In genomic region chr17:49730787-49731441, GRCh38 we compare ENCODE assay signal across 9 cellular contexts. TPM values are rescaled to one million over a fixed set of nuclear protein-coding genes. Genes with fewer than 3 reads are reported as not detected.
DNase-seq lines count a peak whose midpoint lies in the region; ATAC-seq and TF ChIP-seq lines count a peak whose summit lies in the region.
"Had no signal": no experiment of that assay in that cellular context is flagged by ENCODE, and none has a peak within 500 bp of the region (broad histone marks: within the 10 kb centered on the region; RNA-seq: fewer than 3 reads in every experiment).

No MANE protein-coding gene starts in this region.

- no peak for TF ChIP-seq EP300 in esophagus muscularis mucosa (IDR thresholded peaks at IDR 0.05)

- H3K27me3 Mint-ChIP-seq in natural killer cell (ENCODE audit: low read depth in 2 of 2), result no peaks in the 10 kb centered on the region

- no peak for DNase-seq in Right ventricle myocardium inferior (ENCODE audit: missing footprints)
- DNase-seq in cardiac septum (ENCODE audit: low spot score), result no peak
- no peak for DNase-seq in esophagus muscularis mucosa (ENCODE audit: extremely low spot score)
- no peak for DNase-seq in natural killer cell
- DNase-seq in aorta, result no peak
- no peak for DNase-seq in amniotic stem cell (lab: John Stamatoyannopoulos, UW)
- DNase-seq: occipital lobe had no signal

- no peaks in the 10 kb centered on the region for H3K9me3 Mint-ChIP-seq in natural killer cell

- H3K36me3 ChIP-seq in esophagus muscularis mucosa, result peaks cover 0 to 4% (median under 1%) of the 10 kb centered on the region in 4 donors
- no peaks in the 10 kb centered on the region for H3K36me3 ChIP-seq in aorta (ENCODE audit: control insufficient read depth in 1 of 2, insufficient read depth in 2 of 2, low read length in 1 of 2)

- peaks cover 54 to 61% of the 10 kb centered on the region in 2 donors for H3K4me1 Mint-ChIP-seq in natural killer cell

- H3K27me3 ChIP-seq in esophagus muscularis mucosa (no peaks in the 10 kb centered on the region), aorta (ENCODE audit: control insufficient read depth in 1 of 2, insufficient read depth in 2 of 2, low read length in 1 of 2) (no peaks in the 10 kb centered on the region)

- TF ChIP-seq CTCF in esophagus muscularis mucosa (IDR thresholded peaks at IDR 0.05) (no peak), natural killer cell (IDR thresholded peaks at IDR 0.05) (no peak)

- H3K4me1 ChIP-seq in esophagus muscularis mucosa (peaks cover 49 to 71% (median 69%) of the 10 kb centered on the region in 4 donors), aorta (ENCODE audit: control insufficient read depth in 1 of 2, insufficient read depth in 2 of 2, low read length in 2 of 2) (no peaks in the 10 kb centered on the region)

- peak; percentile 29 for ATAC-seq in Right ventricle myocardium inferior
- no peak for ATAC-seq in natural killer cell
- peak; percentile 20 for ATAC-seq in aorta (ENCODE audit: low FRiP score)
- ATAC-seq in HG03108 (IDR thresholded peaks at IDR 0.05; ENCODE audit: unreplicated experiment), result no peak
- ATAC-seq in GM18867 (IDR thresholded peaks at IDR 0.05; ENCODE audit: unreplicated experiment), result no peak

- H3K4me3 ChIP-seq in esophagus muscularis mucosa, result no peak overlapping the region
- H3K4me3 ChIP-seq in aorta (ENCODE audit: low read length in 2 of 2), result no peak overlapping the region

- no peak for TF ChIP-seq POLR2A in esophagus muscularis mucosa (IDR thresholded peaks at IDR 0.05; ENCODE audit: low read depth)

- peak overlapping the region; percentile 80 to 84 (median 82) for H3K27ac ChIP-seq in esophagus muscularis mucosa (replicated peaks in 1 of 4)
- peak overlapping the region; percentile 31 to 88 for H3K27ac ChIP-seq in aorta (ENCODE audit: low read depth in 1 of 2, low read length in 2 of 2)

- no peak overlapping the region for H3K4me3 Mint-ChIP-seq in natural killer cell

- intact Hi-C loops in Right ventricle myocardium inferior (cut with DNase I), result no loop called here
- intact Hi-C loops in cardiac septum (cut with DNase I), result no loop called here
- intact Hi-C loops in esophagus muscularis mucosa (cut with DNase I), result no loop called here
- intact Hi-C loops in natural killer cell (cut with micrococcal nuclease), result no loop called here
- intact Hi-C loops in aorta (cut with DNase I), result no loop called here

- WGBS in esophagus muscularis mucosa, result 35% methylated on average over 5 of the region's 5 CpGs
- 7 to 14% methylated on average over 5 of the region's 5 CpGs for WGBS in aorta, 2 donors

- no peaks in the 10 kb centered on the region for H3K9me3 ChIP-seq in esophagus muscularis mucosa
- H3K9me3 ChIP-seq in aorta (ENCODE audit: control insufficient read depth, low read length), result no peaks in the 10 kb centered on the region

- H3K36me3 Mint-ChIP-seq in natural killer cell, result peaks cover 7% of the 10 kb centered on the region

- peak overlapping the region; percentile 50 to 81 for H3K27ac Mint-ChIP-seq in natural killer cell

RNA-seq across cellular contexts. Expression of gene SLC35B1, which starts 23.1 kb away (rescaled TPM):
- total RNA-seq in Right ventricle myocardium inferior (59.3 TPM), cardiac septum (73.8 TPM), esophagus muscularis mucosa (10 to 100 TPM; 17.0 to 25.3 (median 18.4) TPM), natural killer cell (100 to 1,000 TPM in 1 of 3 donors, 10 to 100 TPM in 2; 74.0 to 121 (median 90.2) TPM), aorta (10 to 100 TPM; 31.5 to 43.7 TPM)
- polyA plus RNA-seq in aorta, result 10 to 100 TPM; 33.2 to 37.5 TPM

RNA-seq across cellular contexts. Expression of gene FAM117A, which starts 33.0 kb away (rescaled TPM):
- total RNA-seq in Right ventricle myocardium inferior, result 10.3 TPM
- total RNA-seq in cardiac septum, result 5.8 TPM
- total RNA-seq in esophagus muscularis mucosa, result 10 to 100 TPM; 13.3 to 33.0 (median 24.8) TPM
- total RNA-seq in natural killer cell, result 10 to 100 TPM; 55.2 to 88.4 (median 79.2) TPM
- 10 to 100 TPM; 16.9 to 17.2 TPM for total RNA-seq in aorta
- polyA plus RNA-seq in aorta, result 10 to 100 TPM in 1 of 2 donors, 1 to 10 TPM in 1; 9.4 to 15.3 TPM

RNA-seq across cellular contexts. Expression of gene SPOP, which starts 53.0 kb away (rescaled TPM):
- total RNA-seq in Right ventricle myocardium inferior, result 73.1 TPM
- 68.3 TPM for total RNA-seq in cardiac septum
- 100 to 1,000 TPM; 156 to 304 (median 185) TPM for total RNA-seq in esophagus muscularis mucosa
- 10 to 100 TPM; 45.4 to 56.5 (median 54.7) TPM for total RNA-seq in natural killer cell
- total RNA-seq in aorta, result 100 to 1,000 TPM; 117 to 289 TPM
- 10 to 100 TPM; 54.5 to 56.5 TPM for polyA plus RNA-seq in aorta

RNA-seq across cellular contexts. Expression of gene KAT7, which starts 57.6 kb away (rescaled TPM):
- total RNA-seq in Right ventricle myocardium inferior, result 45.4 TPM
- total RNA-seq in cardiac septum, result 63.2 TPM
- 10 to 100 TPM; 29.5 to 48.1 (median 43.4) TPM for total RNA-seq in esophagus muscularis mucosa
- 100 to 1,000 TPM; 195 to 231 (median 213) TPM for total RNA-seq in natural killer cell
- total RNA-seq in aorta, result 10 to 100 TPM; 60.8 to 63.9 TPM
- polyA plus RNA-seq in aorta, result 10 to 100 TPM in 1 of 2 donors, 1 to 10 TPM in 1; 6.1 to 17.4 TPM

Comparison
In these comparisons a context has a peak if more than half of its experiments do, and no peak if none do; other contexts are left out.
1. ATAC-seq: peak in Right ventricle myocardium inferior (single experiment) and aorta (single experiment); none in natural killer cell (0 of 3), HG03108 (single experiment) and GM18867 (single experiment).